ENCODE assay signal across 27 cellular contexts in genomic region chr3:196653127-196653795, GRCh38. TPM values are rescaled to one million over a fixed set of nuclear protein-coding genes. Genes with fewer than 3 reads are reported as not detected.
DNase-seq lines count a peak whose midpoint lies in the region; ATAC-seq, FAIRE-seq and TF ChIP-seq lines count a peak whose summit lies in the region.
"Had no signal": no experiment of that assay in that cellular context is flagged by ENCODE, and none has a peak within 500 bp of the region (broad histone marks: within the 10 kb centered on the region; RNA-seq: fewer than 3 reads in every experiment).

No MANE protein-coding gene starts in this region.

- H3K4me1 ChIP-seq in left ventricle myocardium inferior: peaks cover 36% of the 10 kb centered on the region
- H3K4me1 ChIP-seq in OCI-LY3 (ENCODE audit: low read length): peaks cover 10% of the 10 kb centered on the region; the same call in 1 of the 2 replicates
- H3K4me1 ChIP-seq in kidney (ENCODE audit: control insufficient read depth in 1 of 2, insufficient read depth in 1 of 2, low read depth in 1 of 2, low read length in 2 of 2): peaks cover 0 to 5% of the 10 kb centered on the region in 2 donors
- peaks cover 19 to 50% (median 30%) of the 10 kb centered on the region in 4 donors for H3K4me1 ChIP-seq in upper lobe of left lung
- H3K4me1 ChIP-seq in testis: no peaks in the 10 kb centered on the region
- H3K4me1 ChIP-seq: ascending aorta had no signal

- no peak for TF ChIP-seq EP300 in upper lobe of left lung (IDR thresholded peaks at IDR 0.05)

- H3K9me3 ChIP-seq in left ventricle myocardium inferior (replicated peaks) (no peaks in the 10 kb centered on the region), OCI-LY3 (ENCODE audit: insufficient read depth, low read length) (no peaks in the 10 kb centered on the region), kidney (ENCODE audit: control insufficient read depth in 1 of 2, low read length in 2 of 2) (no peaks in the 10 kb centered on the region), upper lobe of left lung (no peaks in the 10 kb centered on the region), testis (no peaks in the 10 kb centered on the region)
- H3K9me3 ChIP-seq: ascending aorta, esophagus muscularis mucosa, gastrocnemius medialis, SJSA1, transverse colon had no signal

- intact Hi-C loops in left ventricle myocardium inferior (cut with micrococcal nuclease): no loop called here
- intact Hi-C loops in Right ventricle myocardium inferior (cut with DNase I): no loop called here
- intact Hi-C loops in kidney (cut with DNase I): no loop called here
- intact Hi-C loops in testis (cut with DNase I; ENCODE audit: low total_unique reads): no loop called here

- peaks cover 63% of the 10 kb centered on the region for H4K20me1 ChIP-seq in OCI-LY3 (ENCODE audit: insufficient read depth, low read length)

- H3K27ac ChIP-seq in left ventricle myocardium inferior (replicated peaks): peak overlapping the region; percentile 76
- peak overlapping the region; percentile 8 for H3K27ac ChIP-seq in OCI-LY3 (ENCODE audit: low read length)
- H3K27ac ChIP-seq in kidney (ENCODE audit: low read depth in 2 of 2, low read length in 2 of 2): no peak overlapping the region
- H3K27ac ChIP-seq in upper lobe of left lung: peak overlapping the region in 3 of 4 donors; percentile 26 to 76 (median 61)
- no peak overlapping the region for H3K27ac ChIP-seq in testis
- H3K27ac ChIP-seq: ascending aorta, esophagus muscularis mucosa, gastrocnemius medialis, SJSA1, transverse colon had no signal

- H3K27me3 ChIP-seq in left ventricle myocardium inferior (ENCODE audit: low read depth) (no peaks in the 10 kb centered on the region), OCI-LY3 (ENCODE audit: low read depth, low read length) (no peaks in the 10 kb centered on the region), upper lobe of left lung (no peaks in the 10 kb centered on the region), testis (no peaks in the 10 kb centered on the region)
- H3K27me3 ChIP-seq: ascending aorta, esophagus muscularis mucosa, gastrocnemius medialis, transverse colon had no signal

- H3K9ac ChIP-seq in OCI-LY3 (ENCODE audit: low read length): no peak overlapping the region
- no peak overlapping the region for H3K9ac ChIP-seq in kidney (ENCODE audit: low read length in 2 of 2)

- no peak overlapping the region for H3K4me2 ChIP-seq in OCI-LY3 (ENCODE audit: low read length)

- H3K36me3 ChIP-seq in left ventricle myocardium inferior: peaks cover 2% of the 10 kb centered on the region
- peaks cover 76% of the 10 kb centered on the region for H3K36me3 ChIP-seq in OCI-LY3 (replicated peaks; ENCODE audit: low read depth, low read length)
- no peaks in the 10 kb centered on the region for H3K36me3 ChIP-seq in kidney (ENCODE audit: control insufficient read depth in 1 of 2, insufficient read depth in 2 of 2, low read length in 2 of 2)
- H3K36me3 ChIP-seq in upper lobe of left lung: peaks cover 0 to 35% (median 15%) of the 10 kb centered on the region in 4 donors
- H3K36me3 ChIP-seq in testis (ENCODE audit: low read depth, missing control alignments): no peaks in the 10 kb centered on the region
- H3K36me3 ChIP-seq: ascending aorta, gastrocnemius medialis, SJSA1, transverse colon had no signal

- DNase-seq in left ventricle myocardium inferior (no peak), Right ventricle myocardium inferior (ENCODE audit: missing footprints) (no peak), kidney (peak; percentile 37), upper lobe of left lung (no peak), testis (no peak)
- DNase-seq: activated B cell treated with CpG ODN at 0.5 μM for 24 hours; activated CD8-positive, alpha-beta memory T cell treated with anti-CD3 and anti-CD28 coated beads, Interleukin-2, amount 50 U/mL, for 48 hours; activated naive CD4-positive, alpha-beta T cell treated with anti-CD3 and anti-CD28 coated beads, Interleukin-2, amount 10 ng/mL, durations not matched to agents 7 days and 5 days; central memory CD4-positive, alpha-beta T cell; effector CD8-positive, alpha-beta T cell; gastrocnemius medialis; HFFc6; Kasumi-1; mesendoderm; NCI-H1092 treated with DMSO at 0.1 percent for 48 hours; NCI-H2029; stimulated activated naive CD4-positive, alpha-beta T cell treated with Interleukin-2 at 50 U/mL for 16 hours; transverse colon had no signal

- ATAC-seq in Right ventricle myocardium inferior (no peak), upper lobe of left lung (ENCODE audit: low FRiP score in 2 of 2) (no peak), HG03108 (IDR thresholded peaks at IDR 0.05; ENCODE audit: unreplicated experiment) (no peak), HG03342 (IDR thresholded peaks at IDR 0.05; ENCODE audit: unreplicated experiment) (no peak)
- ATAC-seq: gastrocnemius medialis had no signal

- TF ChIP-seq POLR2A in upper lobe of left lung (IDR thresholded peaks at IDR 0.05) (no peak), testis (IDR thresholded peaks at IDR 0.05) (no peak)

- TF ChIP-seq CTCF in left ventricle myocardium inferior (IDR thresholded peaks at IDR 0.05; ENCODE audit: borderline replicate concordance) (no peak), OCI-LY3 (IDR thresholded peaks at IDR 0.05; ENCODE audit: low read depth, low read length) (no peak), kidney (IDR thresholded peaks at IDR 0.05; ENCODE audit: borderline replicate concordance, extremely low read depth, insufficient read depth) (no peak), upper lobe of left lung (IDR thresholded peaks at IDR 0.05) (no peak), testis (IDR thresholded peaks at IDR 0.05) (no peak)

- no peak overlapping the region for H2AFZ ChIP-seq in OCI-LY3 (ENCODE audit: low read depth, low read length)

- no peak for FAIRE-seq in kidney (lab: Jason Lieb, UNC)
- FAIRE-seq: D721Med, GM18507 had no signal

- no peak overlapping the region for H3K4me3 ChIP-seq in left ventricle myocardium inferior
- no peak overlapping the region for H3K4me3 ChIP-seq in OCI-LY3 (ENCODE audit: low read length)
- H3K4me3 ChIP-seq in kidney (ENCODE audit: low read length in 2 of 2): no peak overlapping the region
- H3K4me3 ChIP-seq in upper lobe of left lung: no peak overlapping the region
- H3K4me3 ChIP-seq in testis: no peak overlapping the region
- H3K4me3 ChIP-seq: ascending aorta, esophagus muscularis mucosa, gastrocnemius medialis, SJSA1, transverse colon had no signal

- H3K79me2 ChIP-seq in OCI-LY3 (ENCODE audit: low read length): peaks cover 88% of the 10 kb centered on the region

- WGBS in upper lobe of left lung, 2 donors: 79 to 86% methylated on average over 12 of the region's 12 CpGs
- WGBS in testis, 2 donors: 84 to 87% methylated on average over 7 to 12 of the region's 12 CpGs

RNA-seq across cellular contexts. Expression of gene NRROS, which starts 13.8 kb away (rescaled TPM):
- total RNA-seq in left ventricle myocardium inferior: 2.4 TPM
- total RNA-seq in Right ventricle myocardium inferior: 3.1 TPM
- 11.6 TPM for total RNA-seq in kidney
- polyA plus RNA-seq in kidney (ENCODE audit: insufficient read depth, low read depth, low replicate concordance): 2.0 TPM
- 10 to 100 TPM in 5 of 6 donors, 1 to 10 TPM in 1; 6.5 to 23.2 (median 16.4) TPM for total RNA-seq in upper lobe of left lung
- total RNA-seq in testis: 1 to 10 TPM; 2.8 to 3.2 TPM
- 5.5 TPM for polyA plus RNA-seq in testis (ENCODE audit: insufficient read depth, low read depth, low replicate concordance)
- polyA plus RNA-seq: neural cell had no signal

RNA-seq across cellular contexts. Expression of gene CEP19, which starts 58.8 kb away (rescaled TPM):
- total RNA-seq in left ventricle myocardium inferior (1.5 TPM), Right ventricle myocardium inferior (1.9 TPM), kidney (1.5 TPM), upper lobe of left lung (1 to 10 TPM; 1.2 to 9.0 (median 2.6) TPM), testis (10 to 100 TPM in 1 of 2 donors, 1 to 10 TPM in 1; 7.4 to 11.1 TPM)
- polyA plus RNA-seq in kidney (ENCODE audit: insufficient read depth, low read depth, low replicate concordance) (2.6 TPM), testis (ENCODE audit: insufficient read depth, low read depth, low replicate concordance) (17.1 TPM)

RNA-seq across cellular contexts. Expression of gene PIGX, which starts 58.9 kb away (rescaled TPM):
- total RNA-seq in left ventricle myocardium inferior: 15.6 TPM
- total RNA-seq in Right ventricle myocardium inferior: 15.0 TPM
- 19.6 TPM for total RNA-seq in kidney
- polyA plus RNA-seq in kidney (ENCODE audit: insufficient read depth, low read depth, low replicate concordance): 15.7 TPM
- 10 to 100 TPM in 5 of 6 donors, 1 to 10 TPM in 1; 9.4 to 19.5 (median 17.4) TPM for total RNA-seq in upper lobe of left lung
- total RNA-seq in testis: 10 to 100 TPM; 23.8 to 37.5 TPM
- 21.6 TPM for polyA plus RNA-seq in testis (ENCODE audit: insufficient read depth, low read depth, low replicate concordance)

Comparison
In these comparisons a context has a peak if more than half of its experiments do, and no peak if none do; other contexts are left out.
1. H3K27ac ChIP-seq: peak in left ventricle myocardium inferior (single experiment), OCI-LY3 (single experiment) and upper lobe of left lung (3 of 4); none in kidney (0 of 2) and testis (0 of 2).